ENCODE assay signal across 20 cellular contexts in the genomic region with DNA sequence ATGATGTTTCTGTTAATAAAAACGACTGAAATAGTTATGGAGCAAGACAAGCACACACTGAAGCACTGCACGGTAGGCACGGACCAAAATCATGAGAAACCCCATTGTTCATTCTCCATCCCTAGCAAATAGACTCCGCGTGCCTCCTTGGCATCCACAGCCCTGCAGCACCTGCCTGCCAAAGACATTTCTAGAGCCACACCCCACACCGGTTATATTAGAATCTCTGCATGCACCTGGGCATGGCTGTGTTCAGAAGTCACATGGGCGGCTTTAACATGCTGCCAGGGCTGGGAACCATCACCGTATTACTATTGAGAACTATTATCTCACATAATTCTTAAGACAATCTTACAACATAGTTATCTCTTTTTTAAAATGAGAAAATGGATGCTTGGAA. TPM values are rescaled to one million over a fixed set of nuclear protein-coding genes. Genes with fewer than 3 reads are reported as not detected.
DNase-seq lines count a peak whose midpoint lies in the region; ATAC-seq and TF ChIP-seq lines count a peak whose summit lies in the region.
"Had no signal": no experiment of that assay in that cellular context is flagged by ENCODE, and none has a peak within 500 bp of the region (broad histone marks: within the 10 kb centered on the region; RNA-seq: fewer than 3 reads in every experiment).

No MANE protein-coding gene starts in this region.

- TF ChIP-seq CTCF in LNCaP clone FGC (IDR thresholded peaks at IDR 0.05; ENCODE audit: control insufficient read depth, extremely low read depth, insufficient read depth) = no peak
- TF ChIP-seq CTCF in coronary artery (IDR thresholded peaks at IDR 0.05) = no peak
- TF ChIP-seq CTCF in mucosa of descending colon (IDR thresholded peaks at IDR 0.05) = no peak

- H3K9me3 ChIP-seq in mucosa of descending colon = no peaks in the 10 kb centered on the region
- H3K9me3 ChIP-seq in stomach smooth muscle (ENCODE audit: control insufficient read depth in 2 of 2, low read length in 2 of 2) = no peaks in the 10 kb centered on the region
- no peaks in the 10 kb centered on the region for H3K9me3 ChIP-seq in Karpas-422 (ENCODE audit: low read length)

- H2AFZ ChIP-seq in Karpas-422 (ENCODE audit: low read length) = no peak overlapping the region

- H3K79me2 ChIP-seq in Karpas-422 (ENCODE audit: low read length) = no peaks in the 10 kb centered on the region

- H3K36me3 ChIP-seq in mucosa of descending colon (ENCODE audit: low read depth) (no peaks in the 10 kb centered on the region), stomach smooth muscle (ENCODE audit: control insufficient read depth in 2 of 2, insufficient read depth in 2 of 2, low read length in 2 of 2) (peaks cover 4% of the 10 kb centered on the region in 2 donors), Karpas-422 (ENCODE audit: insufficient read depth, low read length) (no peaks in the 10 kb centered on the region)

- no peaks in the 10 kb centered on the region for H4K20me1 ChIP-seq in Karpas-422 (ENCODE audit: insufficient read depth, low read depth, low read length)
- H4K20me1 ChIP-seq: BLaER1 treated with 17β-estradiol and CSF1 and Interleukin-3, amounts not matched to agents 10 nM and 100 nM had no signal

- DNase-seq in LNCaP clone FGC (ENCODE audit: low read depth) (peak; percentile 56), coronary artery (ENCODE audit: low spot score) (no peak), mucosa of descending colon (no peak), NCI-H524 (lab: John Stamatoyannopoulos, UW) (no peak), Karpas-422 (no peak)
- no peak for DNase-seq in activated CD4-positive, CD25-positive, alpha-beta regulatory T cell treated with anti-CD3 and anti-CD28 coated beads, Interleukin-2, amount 50 U/mL, for 72 hours
- DNase-seq: CD8-positive, alpha-beta T cell; DMS53; KG1; NCI-H1417; NCI-H187; NCI-H2171 treated with DMSO at 0.1 percent for 48 hours; NCI-H446 treated with DMSO at 0.1 percent for 48 hours; NCI-H774; PC-3; RPMI8226 had no signal

- no peak overlapping the region for H3K4me2 ChIP-seq in Karpas-422 (ENCODE audit: low read depth, low read length, poor library complexity, severe bottlenecking)
- H3K4me2 ChIP-seq: BLaER1 treated with 17β-estradiol and CSF1 and Interleukin-3, amounts not matched to agents 10 nM and 100 nM had no signal

- H3K4me1 ChIP-seq in mucosa of descending colon (ENCODE audit: low read depth) (no peaks in the 10 kb centered on the region), stomach smooth muscle (ENCODE audit: control insufficient read depth, insufficient read depth, low read length) (peaks cover 30% of the 10 kb centered on the region), Karpas-422 (ENCODE audit: low read length) (no peaks in the 10 kb centered on the region)
- H3K4me1 ChIP-seq: BLaER1 treated with 17β-estradiol and CSF1 and Interleukin-3, amounts not matched to agents 10 nM and 100 nM had no signal

- H3K27me3 ChIP-seq in stomach smooth muscle (ENCODE audit: control insufficient read depth in 1 of 2, insufficient read depth in 2 of 2, low read length in 2 of 2) = no peaks in the 10 kb centered on the region
- no peaks in the 10 kb centered on the region for H3K27me3 ChIP-seq in Karpas-422 (ENCODE audit: low read length)

- H3K27ac ChIP-seq in coronary artery (peak overlapping the region; percentile 4 to 46), stomach smooth muscle (ENCODE audit: low read length) (peak overlapping the region; percentile 25), Karpas-422 (ENCODE audit: low read length) (no peak overlapping the region)
- H3K27ac ChIP-seq: BLaER1 treated with 17β-estradiol and CSF1 and Interleukin-3, amounts not matched to agents 10 nM and 100 nM had no signal

- intact Hi-C loops in mucosa of descending colon (cut with DNase I, micrococcal nuclease) = no loop called here

- ATAC-seq in mucosa of descending colon = peak; percentile 58
- ATAC-seq: CD8-positive, alpha-beta T cell; PC-3 had no signal

- no peak overlapping the region for H3K4me3 ChIP-seq in LNCaP clone FGC (ENCODE audit: low read depth, low read length)
- peak overlapping the region; percentile 12 for H3K4me3 ChIP-seq in coronary artery
- H3K4me3 ChIP-seq in mucosa of descending colon = no peak overlapping the region
- peak overlapping the region; percentile 36 to 47 for H3K4me3 ChIP-seq in stomach smooth muscle (ENCODE audit: low read length in 2 of 2)
- H3K4me3 ChIP-seq in Karpas-422 (ENCODE audit: low read length) = no peak overlapping the region
- H3K4me3 ChIP-seq: BLaER1 treated with 17β-estradiol and CSF1 and Interleukin-3, amounts not matched to agents 10 nM and 100 nM had no signal

- H3K9ac ChIP-seq in stomach smooth muscle (ENCODE audit: low read length in 2 of 2) = no peak overlapping the region
- no peak overlapping the region for H3K9ac ChIP-seq in Karpas-422 (ENCODE audit: low read length)
- H3K9ac ChIP-seq: BLaER1 treated with 17β-estradiol and CSF1 and Interleukin-3, amounts not matched to agents 10 nM and 100 nM had no signal

- no peaks in the 10 kb centered on the region for H3K9me2 ChIP-seq in Karpas-422 (replicated peaks; ENCODE audit: insufficient read depth, low read length)

RNA-seq across cellular contexts. Expression of gene PDLIM3, which starts 5.9 kb away (rescaled TPM):
- total RNA-seq in mucosa of descending colon = 100 to 1,000 TPM in 1 of 3 donors, 10 to 100 TPM in 1, 1 to 10 TPM in 1; 8.9 to 193 (median 16.5) TPM
- not detected in 2 replicates for total RNA-seq in Karpas-422 (2014; rRNA removed; shearing (Covaris generic); ENCODE audit: low replicate concordance)
- total RNA-seq: A673; CD8-positive, alpha-beta T cell; HT-29 had no signal

RNA-seq across cellular contexts. Expression of gene CCDC110, which starts 57.9 kb away (rescaled TPM):
- 1 to 10 TPM in 2 of 3 donors, under 1 TPM in 1; 0.69 to 5.4 (median 1.8) TPM for total RNA-seq in mucosa of descending colon
- 2.2 TPM in 1 of 2 replicates, not detected in the other for total RNA-seq in Karpas-422 (2014; rRNA removed; shearing (Covaris generic); ENCODE audit: low replicate concordance)
- total RNA-seq: A673, HT-29 had no signal

Comparison
In these comparisons a context has a peak if more than half of its experiments do, and no peak if none do; other contexts are left out.
1. H3K4me3 ChIP-seq: peak in coronary artery (single experiment) and stomach smooth muscle (2 of 2); none in LNCaP clone FGC (single experiment), mucosa of descending colon (single experiment) and Karpas-422 (single experiment).